24 cellular contexts compared by ENCODE assay signal in the genomic region with DNA sequence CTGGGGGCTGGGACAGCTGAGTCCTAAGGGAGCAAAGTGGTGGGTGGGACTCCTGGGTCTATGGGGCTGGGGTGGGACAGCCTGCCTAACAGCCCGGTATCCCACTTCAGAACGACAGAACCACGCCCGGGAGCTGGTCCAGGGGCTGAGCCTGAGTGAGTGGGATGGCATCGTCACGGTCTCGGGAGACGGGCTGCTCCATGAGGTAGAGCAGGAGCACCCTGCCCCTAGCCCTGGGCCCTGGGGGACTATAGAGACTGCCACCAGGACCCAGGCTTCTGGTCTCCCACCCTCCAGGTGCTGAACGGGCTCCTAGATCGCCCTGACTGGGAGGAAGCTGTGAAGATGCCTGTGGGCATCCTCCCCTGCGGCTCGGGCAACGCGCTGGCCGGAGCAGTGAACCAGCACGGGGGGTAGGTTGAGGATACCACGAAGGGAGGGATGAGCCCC. TPM values are rescaled to one million over a fixed set of nuclear protein-coding genes. Genes with fewer than 3 reads are reported as not detected.
DNase-seq lines count a peak whose midpoint lies in the region; ATAC-seq and TF ChIP-seq lines count a peak whose summit lies in the region.
"Had no signal": no experiment of that assay in that cellular context is flagged by ENCODE, and none has a peak within 500 bp of the region (broad histone marks: within the 10 kb centered on the region; RNA-seq: fewer than 3 reads in every experiment).

No MANE protein-coding gene starts in this region.

- no peak for TF ChIP-seq EP300 in stomach (IDR thresholded peaks at IDR 0.05)

- H3K36me3 ChIP-seq in KMS-11 (ENCODE audit: insufficient read depth): no peaks in the 10 kb centered on the region
- no peaks in the 10 kb centered on the region for H3K36me3 ChIP-seq in colonic mucosa
- peaks cover under 1% of the 10 kb centered on the region for H3K36me3 ChIP-seq in mucosa of stomach (ENCODE audit: control insufficient read depth, insufficient read depth, low read length)
- peaks cover 0 to 46% (median 26%) of the 10 kb centered on the region in 4 donors for H3K36me3 ChIP-seq in stomach

- H3K9me3 ChIP-seq in colonic mucosa: no peaks in the 10 kb centered on the region
- no peaks in the 10 kb centered on the region for H3K9me3 ChIP-seq in mucosa of stomach (ENCODE audit: control insufficient read depth, low read length)
- H3K9me3 ChIP-seq in stomach: no peaks in the 10 kb centered on the region
- H3K9me3 ChIP-seq: left lung, neutrophil had no signal

- ATAC-seq in HG03135 (IDR thresholded peaks at IDR 0.05; ENCODE audit: unreplicated experiment): no peak
- ATAC-seq: foreskin keratinocyte, left lung had no signal

- H3K79me2 ChIP-seq in KMS-11 (ENCODE audit: insufficient read depth, low read depth): peaks cover 5% of the 10 kb centered on the region; the same call in 1 of the 2 replicates

- H4K20me1 ChIP-seq in KMS-11 (ENCODE audit: insufficient read depth): no peaks in the 10 kb centered on the region

- no peaks in the 10 kb centered on the region for H3K27me3 ChIP-seq in KMS-11 (ENCODE audit: insufficient read depth, low read depth)
- no peaks in the 10 kb centered on the region for H3K27me3 ChIP-seq in colonic mucosa
- H3K27me3 ChIP-seq in mucosa of stomach (ENCODE audit: control insufficient read depth, insufficient read depth, low read length): no peaks in the 10 kb centered on the region
- H3K27me3 ChIP-seq in stomach: no peaks in the 10 kb centered on the region
- no peaks in the 10 kb centered on the region for H3K27me3 ChIP-seq in dorsolateral prefrontal cortex
- H3K27me3 ChIP-seq: foreskin keratinocyte, left lung, neutrophil had no signal

- intact Hi-C loops in colonic mucosa (cut with DNase I) (no loop called here), stomach (cut with DNase I; ENCODE audit: low total_unique reads) (no loop called here), dorsolateral prefrontal cortex (cut with DNase I) (no loop called here)

- H3K4me3 ChIP-seq in KMS-11 (IDR thresholded peaks at IDR 0.05; ENCODE audit: insufficient read depth, low read depth, low read length): no peak overlapping the region
- H3K4me3 ChIP-seq in colonic mucosa: no peak overlapping the region
- no peak overlapping the region for H3K4me3 ChIP-seq in mucosa of stomach (ENCODE audit: low read length)
- no peak overlapping the region for H3K4me3 ChIP-seq in stomach
- no peak overlapping the region for H3K4me3 ChIP-seq in dorsolateral prefrontal cortex
- H3K4me3 ChIP-seq: left lung, skin epidermis had no signal

- peak overlapping the region; percentile 53; the same call in 1 of the 2 replicates for H3K4me2 ChIP-seq in KMS-11

- WGBS in stomach, 5 donors: 84 to 88% (median 86%) methylated on average over 2 to 17 of the region's 17 CpGs

- H3K4me1 ChIP-seq in KMS-11 (ENCODE audit: low read depth, poor library complexity, severe bottlenecking): peaks cover 43% of the 10 kb centered on the region
- H3K4me1 ChIP-seq in colonic mucosa: peaks cover 27% of the 10 kb centered on the region
- peaks cover 82% of the 10 kb centered on the region for H3K4me1 ChIP-seq in mucosa of stomach (ENCODE audit: control insufficient read depth, insufficient read depth, low read length)
- peaks cover 47 to 95% (median 84%) of the 10 kb centered on the region in 4 donors for H3K4me1 ChIP-seq in stomach

- TF ChIP-seq CTCF in KMS-11 (conservative IDR thresholded peaks at IDR 0.05; ENCODE audit: low read depth, low read length) (no peak), colonic mucosa (IDR thresholded peaks at IDR 0.05) (no peak), stomach (IDR thresholded peaks at IDR 0.05) (no peak), dorsolateral prefrontal cortex (IDR thresholded peaks at IDR 0.05 in 54 of 56, conservative IDR thresholded peaks at IDR 0.05 in 2 of 56; ENCODE audit: low read depth in 1 of 56, partially characterized antibody in 56 of 56) (no peak)

- H2AFZ ChIP-seq in KMS-11 (ENCODE audit: low read depth): no peak overlapping the region

- H3K9ac ChIP-seq in KMS-11 (no peak overlapping the region), colonic mucosa (ENCODE audit: low read depth in 2 of 2, low read length in 2 of 2) (peak overlapping the region; percentile 36 to 67), mucosa of stomach (ENCODE audit: low read length) (peak overlapping the region; percentile 38)

- DNase-seq in colonic mucosa (no peak), stomach (no peak), dorsolateral prefrontal cortex (no peak)
- DNase-seq in activated effector memory CD4-positive, alpha-beta T cell treated with anti-CD3 and anti-CD28 coated beads, Interleukin-2, amount 50 U/mL, for 16 hours: no peak
- DNase-seq: activated CD4-positive, alpha-beta T cell treated with anti-CD3 and anti-CD28 coated beads, Interleukin-2, amount 50 U/mL, for 1 hour; activated CD8-positive, alpha-beta memory T cell treated with anti-CD3 and anti-CD28 coated beads, Interleukin-2, amount 50 U/mL, for 4 hours; CD4-positive, alpha-beta T cell; cerebellar nuclear complex; effector CD4-positive, alpha-beta T cell; EL; foreskin keratinocyte; IMR-90; left lung; NCI-H1417; NCI-H446; NCI-H82; stimulated activated CD4-positive, alpha-beta T cell treated with anti-CD3 and anti-CD28 coated beads, Interleukin-2, amount 100 ng/mL, for 24 hours; T1000 had no signal

- TF ChIP-seq POLR2A in stomach (IDR thresholded peaks at IDR 0.05): no peak

- H3K27ac ChIP-seq in KMS-11: no peak overlapping the region
- peak overlapping the region; percentile 71 for H3K27ac ChIP-seq in colonic mucosa
- H3K27ac ChIP-seq in stomach: peak overlapping the region; percentile 65 to 98 (median 80)
- H3K27ac ChIP-seq in dorsolateral prefrontal cortex: peak overlapping the region in 9 of 59 donors; percentile 11 to 86 (median 43)
- H3K27ac ChIP-seq: foreskin keratinocyte, left lung had no signal

RNA-seq across cellular contexts. Expression of a gene that starts 8.6 kb away (rescaled TPM):
- total RNA-seq in colonic mucosa (10 to 100 TPM; 36.2 to 48.4 TPM), stomach (100 to 1,000 TPM in 1 of 5 donors, 10 to 100 TPM in 4; 10.6 to 156 (median 19.2) TPM), dorsolateral prefrontal cortex (10 to 100 TPM; 40.7 to 88.8 (median 62.5) TPM)
- polyA plus RNA-seq in stomach: 10 to 100 TPM in 2 of 3 donors, 1 to 10 TPM in 1; 9.4 to 20.5 (median 19.9) TPM

RNA-seq across cellular contexts. Expression of a gene that starts 8.9 kb away (rescaled TPM):
- total RNA-seq in colonic mucosa: 1,000 to 10,000 TPM; 1,499 to 1,736 TPM
- 1,000 to 10,000 TPM; 1,272 to 3,316 (median 1,768) TPM for total RNA-seq in stomach
- 1,000 to 10,000 TPM; 2,771 to 3,739 (median 3,620) TPM for polyA plus RNA-seq in stomach
- 100 to 1,000 TPM; 354 to 681 (median 462) TPM for total RNA-seq in dorsolateral prefrontal cortex

RNA-seq across cellular contexts. Expression of a gene that starts 9.3 kb away (rescaled TPM):
- total RNA-seq in colonic mucosa: 1 to 10 TPM; 4.7 to 8.9 TPM
- 10 to 100 TPM in 1 of 5 donors, 1 to 10 TPM in 3, not detected in 1; 7.2 to 21.7 (median 9.7) TPM for total RNA-seq in stomach
- 10 to 100 TPM in 1 of 3 donors, 1 to 10 TPM in 2; 4.2 to 29.0 (median 9.2) TPM for polyA plus RNA-seq in stomach
- 10 to 100 TPM; 24.9 to 77.5 (median 41.6) TPM for total RNA-seq in dorsolateral prefrontal cortex

RNA-seq across cellular contexts. Expression of a gene that starts 13.0 kb away (rescaled TPM):
- 100 to 1,000 TPM; 150 to 198 TPM for total RNA-seq in colonic mucosa
- 100 to 1,000 TPM in 2 of 5 donors, 10 to 100 TPM in 3; 17.5 to 275 (median 56.0) TPM for total RNA-seq in stomach
- 10 to 100 TPM; 13.3 to 62.5 (median 15.4) TPM for polyA plus RNA-seq in stomach
- total RNA-seq in dorsolateral prefrontal cortex: 1 to 10 TPM in 13 of 120 experiments, under 1 TPM in 18, not detected in 89; 0.25 to 2.6 (median 0.96) TPM
- total RNA-seq: temporal lobe had no signal

RNA-seq across cellular contexts. Expression of a gene that starts 18.1 kb away (rescaled TPM):
- total RNA-seq in colonic mucosa (1 to 10 TPM; 1.4 to 2.7 TPM), stomach (10 to 100 TPM in 2 of 5 donors, 1 to 10 TPM in 2, not detected in 1; 1.8 to 33.0 (median 18.1) TPM), dorsolateral prefrontal cortex (100 to 1,000 TPM; 107 to 396 (median 272) TPM)
- 10 to 100 TPM; 15.7 to 17.7 (median 15.8) TPM for polyA plus RNA-seq in stomach
